Comparison of ENCODE assay signal across 8 cellular contexts in genomic region chr5:140966293-140967225, GRCh38. TPM values are rescaled to one million over a fixed set of nuclear protein-coding genes. Genes with fewer than 3 reads are reported as not detected.
DNase-seq lines count a peak whose midpoint lies in the region; ATAC-seq, FAIRE-seq and TF ChIP-seq lines count a peak whose summit lies in the region.

PCDHAC2 (plus strand) TSS chr5:140966476; CDS start chr5:140966767, 291 bp downstream.

- H3K18ac ChIP-seq in H1 (ENCODE audit: extremely low read depth, low read length), result peak within 1 kb of the TSS; percentile 49

- H2AFZ ChIP-seq in H1 (ENCODE audit: low read length), result peak within 1 kb of the TSS; percentile 61; the same call in 1 of the 2 replicates

- H3K4me2 ChIP-seq in H1 (ENCODE audit: insufficient read depth in 1 of 2, low read depth in 2 of 2, low read length in 2 of 2), result peak within 1 kb of the TSS; percentile 78 to 100

- peak within 1 kb of the TSS; percentile 73 for H4K8ac ChIP-seq in H1 (ENCODE audit: extremely low read depth, insufficient read depth, low read length)

- 0 out of 4 replicates have a peak, but pooled peaks of 1 of the 3 experiments have one; percentile 9 for TF ChIP-seq CTCF in H1 (IDR thresholded peaks at IDR 0.05; ENCODE audit: control extremely low read depth in 1 of 3, insufficient read depth in 1 of 3, low read depth in 1 of 3, low read length in 3 of 3)
- no peak for TF ChIP-seq CTCF in upper lobe of left lung (IDR thresholded peaks at IDR 0.05)

- H3K4ac ChIP-seq in H1 (replicated peaks; ENCODE audit: insufficient read length, low read depth, low read length), result no peak within 1 kb of the TSS

- peak within 1 kb of the TSS; percentile 25 for H3K14ac ChIP-seq in H1 (ENCODE audit: insufficient read length)

- H3K56ac ChIP-seq in H1 (replicated peaks; ENCODE audit: insufficient read length, low read depth, low read length), result no peak within 1 kb of the TSS

- no peak for FAIRE-seq in H1 (lab: Jason Lieb, UNC)

- H2BK120ac ChIP-seq in H1 (replicated peaks; ENCODE audit: low read depth, low read length), result no peak within 1 kb of the TSS

- H3K4me1 ChIP-seq in H1 (replicated peaks in 1 of 4; ENCODE audit: control insufficient read depth in 3 of 4, insufficient read depth in 4 of 4, low read length in 3 of 4) (peaks cover 2 to 15% (median 7%) of the 10 kb centered on the region in 4 experiments; a peak in 5 of 7 replicates), upper lobe of left lung (peaks cover 4 to 17% (median 12%) of the 10 kb centered on the region in 4 donors)

- TF ChIP-seq RAD21 in H1 (IDR thresholded peaks at IDR 0.05 in 1 of 2, conservative IDR thresholded peaks at IDR 0.05 in 1 of 2; ENCODE audit: low read depth in 2 of 2, low read length in 2 of 2), result 0 out of 4 replicates have a peak, but pooled peaks of 1 of the 2 experiments have one; percentile 3

- H4K5ac ChIP-seq in H1 (ENCODE audit: insufficient read length, low read depth, low read length), result no peak within 1 kb of the TSS

- ATAC-seq in upper lobe of left lung (ENCODE audit: low FRiP score in 2 of 2) (peak; percentile 76 to 82), HG02642 (IDR thresholded peaks at IDR 0.05; ENCODE audit: poor library complexity, unreplicated experiment) (no peak), GM21367 (IDR thresholded peaks at IDR 0.05; ENCODE audit: unreplicated experiment) (no peak)

- peaks cover 15% of the 10 kb centered on the region for H3K23me2 ChIP-seq in H1 (ENCODE audit: low read depth, low read length)

- peak within 1 kb of the TSS; percentile 57; the same call in 1 of the 2 replicates for H2BK5ac ChIP-seq in H1 (ENCODE audit: low read depth, low read length)

- TF ChIP-seq POLR2A in H1 (IDR thresholded peaks at IDR 0.05; ENCODE audit: control extremely low read depth in 1 of 2, low read depth in 2 of 2, low read length in 2 of 2), result peak in 1 of 2 experiments; percentile 15; a peak in 1 of 3 replicates
- peak in 1 of 4 donors; percentile 38 for TF ChIP-seq POLR2A in upper lobe of left lung (IDR thresholded peaks at IDR 0.05)

- peak within 1 kb of the TSS; percentile 67 for H4K91ac ChIP-seq in H1 (replicated peaks; ENCODE audit: insufficient read length, low read length)

- H3K27ac ChIP-seq in H1 (ENCODE audit: low read depth, low read length) (no peak within 1 kb of the TSS), upper lobe of left lung (peak within 1 kb of the TSS; percentile 50 to 80 (median 76))

- POLR2A ChIA-PET in H1 (lab: Charles Lee; ENCODE audit: partially characterized antibody), result interaction anchor here (0.8 to 13.7 kb wide), 10 partner anchors 10 to 91 kb away, joined by 3 to 123 read pairs (median 8); partner anchors contain the start of gene PCDHAC1

- peaks cover 2 to 27% (median 20%) of the 10 kb centered on the region in 4 experiments for H3K27me3 ChIP-seq in H1 (replicated peaks in 1 of 4; ENCODE audit: control insufficient read depth in 3 of 4, extremely low read depth in 1 of 4, insufficient read depth in 3 of 4, low read length in 3 of 4)
- H3K27me3 ChIP-seq in upper lobe of left lung, result no peaks in the 10 kb centered on the region

- peaks cover 0 to 3% of the 10 kb centered on the region in 2 experiments; a peak in 1 of 4 replicates for H3K79me2 ChIP-seq in H1 (ENCODE audit: control insufficient read depth in 1 of 2, insufficient read depth in 2 of 2, low read length in 2 of 2)

- H3K23ac ChIP-seq in H1 (ENCODE audit: insufficient read length), result no peak within 1 kb of the TSS

- DNase-seq in ELF-1 (ENCODE audit: low read depth, low spot score), result peak; percentile 87
- DNase-seq in NCI-H510A treated with DMSO at 0.1 percent for 48 hours (lab: John Stamatoyannopoulos, UW), result peak; percentile 61
- DNase-seq in H1 (ENCODE audit: low read depth in 1 of 2, low spot score in 2 of 2), result peak in 1 of 2 experiments; percentile 83
- peak; percentile 11 to 31 for DNase-seq in lung microvascular endothelial cell (ENCODE audit: low read depth in 2 of 2)
- DNase-seq in upper lobe of left lung, result peak; percentile 58 to 91
- no peak for DNase-seq in T1000 (lab: John Stamatoyannopoulos, UW)

- H3K9me3 ChIP-seq in H1 (ENCODE audit: insufficient read depth in 2 of 2, low read depth in 1 of 2, low read length in 1 of 2), result no peaks in the 10 kb centered on the region
- no peaks in the 10 kb centered on the region for H3K9me3 ChIP-seq in upper lobe of left lung

- H3K36me3 ChIP-seq in H1 (ENCODE audit: control insufficient read depth in 2 of 4, insufficient read depth in 4 of 4, low read length in 3 of 4), result no peaks in the 10 kb centered on the region
- H3K36me3 ChIP-seq in upper lobe of left lung, result no peaks in the 10 kb centered on the region

- H2AK5ac ChIP-seq in H1 (ENCODE audit: low read depth, low read length), result no peak within 1 kb of the TSS

- peak within 1 kb of the TSS; percentile 35; the same call in 1 of the 2 replicates for H2BK20ac ChIP-seq in H1 (ENCODE audit: low read length)

- H2BK15ac ChIP-seq in H1 (ENCODE audit: low read length), result peak within 1 kb of the TSS; percentile 63; the same call in 1 of the 2 replicates

- H3K4me3 ChIP-seq in H1 (ENCODE audit: extremely low read depth in 1 of 4, insufficient read depth in 2 of 4, low read depth in 3 of 4, low read length in 4 of 4) (peak within 1 kb of the TSS; percentile 76 to 96 (median 92)), upper lobe of left lung (peak within 1 kb of the TSS; percentile 45 to 71 (median 58))

- TF ChIP-seq EP300 in H1 (IDR thresholded peaks at IDR 0.05; ENCODE audit: borderline replicate concordance in 1 of 2, low read depth in 2 of 2, low read length in 2 of 2) (peak in 1 of 2 experiments; percentile 44; a peak in 1 of 3 replicates), upper lobe of left lung (IDR thresholded peaks at IDR 0.05) (no peak)

- H2BK12ac ChIP-seq in H1 (ENCODE audit: low read depth, low read length), result peak within 1 kb of the TSS; percentile 93

- CTCF ChIA-PET in H1 (lab: Charles Lee; ENCODE audit: partially characterized antibody), result interaction anchor here (0.6 to 5.7 kb wide), 23 partner anchors 10 to 548 kb away, joined by 3 to 56 read pairs (median 8); partner anchors contain the start of genes PCDHA12, PCDHA13 and PCDHAC1

- H3K9ac ChIP-seq in H1 (replicated peaks in 1 of 4; ENCODE audit: extremely low read depth in 1 of 4, low read depth in 3 of 4, low read length in 3 of 4), result peak within 1 kb of the TSS; percentile 43 to 73 (median 60)

- peaks cover 9 to 16% of the 10 kb centered on the region in 2 experiments for H4K20me1 ChIP-seq in H1 (replicated peaks in 1 of 2; ENCODE audit: control insufficient read depth in 1 of 2, insufficient read depth in 2 of 2, low read length in 2 of 2)

- H3K79me1 ChIP-seq in H1 (ENCODE audit: low read depth, low read length), result no peaks in the 10 kb centered on the region

- 1% methylated on average over 68 of the region's 80 CpGs; no CpG with 5 or more reads in 1 of the 2 experiments for WGBS in H1 (ENCODE audit: extremely low coverage in 1 of 2, insufficient coverage in 1 of 2, insufficient read length in 1 of 2, insufficient replicate concordance in 2 of 2, low coverage in 1 of 2, low lambda C conversion rate in 2 of 2, missing lambda C conversion rate in 1 of 2), 2 experiments
- WGBS in upper lobe of left lung, 2 donors, result 2 to 5% methylated on average over 13 to 43 of the region's 80 CpGs

TF ChIP-seq in H1, 55 proteins besides CTCF, POLR2A, EP300 and RAD21 (continues in another document):
- no peak for TF ChIP-seq TEAD4 (IDR thresholded peaks at IDR 0.05; ENCODE audit: low read depth, low read length)
- no peak for TF ChIP-seq TCF12 (IDR thresholded peaks at IDR 0.05; ENCODE audit: low read depth, low read length)
- no peak for TF ChIP-seq SAP30 (IDR thresholded peaks at IDR 0.05; ENCODE audit: insufficient read depth, insufficient replicate concordance, low read length)
- no peak; the same call in 1 of the 2 replicates for TF ChIP-seq GABPA (IDR thresholded peaks at IDR 0.05; ENCODE audit: borderline replicate concordance, insufficient read depth, low read length)
- TF ChIP-seq TAF7 (optimal IDR thresholded peaks at IDR 0.05; ENCODE audit: borderline replicate concordance, low read depth, low read length), result no peak
- TF ChIP-seq SIRT6 (IDR thresholded peaks at IDR 0.05; ENCODE audit: low read length), result no peak
- peak; percentile 42 for TF ChIP-seq EZH2 (IDR thresholded peaks at IDR 0.05; ENCODE audit: low read depth, low read length, severe bottlenecking)
- TF ChIP-seq HDAC2 (IDR thresholded peaks at IDR 0.05; ENCODE audit: borderline replicate concordance in 1 of 2, low read depth in 2 of 2, low read length in 2 of 2), result peak in 1 of 2 experiments; percentile 39; a peak in 1 of 4 replicates
- no peak for TF ChIP-seq CEBPB (IDR thresholded peaks at IDR 0.05; ENCODE audit: low read depth, low read length)
- peak; percentile 94 for TF ChIP-seq RBBP5 (IDR thresholded peaks at IDR 0.05; ENCODE audit: borderline replicate concordance, low read depth, low read length)
- peak; percentile 57 for TF ChIP-seq MAX (IDR thresholded peaks at IDR 0.05)
- TF ChIP-seq CBX5 (IDR thresholded peaks at IDR 0.05; ENCODE audit: low read depth, low read length), result no peak
- TF ChIP-seq NRF1 (IDR thresholded peaks at IDR 0.05; ENCODE audit: low read depth, low read length), result no peak
- TF ChIP-seq CHD1 (IDR thresholded peaks at IDR 0.05; ENCODE audit: low read depth, low read length), result no peak

RNA-seq across cellular contexts. Expression of gene PCDHAC2, which starts in this region (rescaled TPM):
- 3.7 and 4.9 TPM in 2 replicates for total RNA-seq in H1 (2021; fragmentation: NEBNext Ultra II Directional; extraction: Animal tissue kit (Norgen Biotek cat#: 25700))
- polyA plus RNA-seq in H1 (2011; rRNA removed), result 4.6 and 5.0 TPM in 2 replicates
- 3.9 TPM for polyA plus RNA-seq in H1 (2011; cell fraction: cytosol; rRNA removed)
- 6.7 TPM for polyA plus RNA-seq in H1 (2011; cell fraction: nucleus; rRNA removed)
- polyA plus RNA-seq in H1 (2012, experiment 1 of 2), result 1.9 to 4.4 TPM (median 3.2 TPM) in 4 replicates
- 0.70 TPM for polyA plus RNA-seq in H1 (2012, experiment 2 of 2)
- 20.4 TPM for polyA plus RNA-seq in H1 (2013, experiment 1 of 2)
- 23.0 TPM for polyA plus RNA-seq in H1 (2013, experiment 2 of 2)
- polyA minus RNA-seq in H1 (2011; rRNA and poly(A)+ RNA removed), result 16.8 and 20.7 TPM in 2 replicates
- 8.4 TPM for polyA minus RNA-seq in H1 (2011; cell fraction: cytosol; rRNA and poly(A)+ RNA removed)
- polyA minus RNA-seq in H1 (2011; cell fraction: nucleus; rRNA and poly(A)+ RNA removed), result 26.9 TPM
- 0.20 and 0.22 TPM in 2 replicates for total RNA-seq in lung microvascular endothelial cell
- total RNA-seq in upper lobe of left lung, result 10 to 100 TPM in 4 of 6 donors, 1 to 10 TPM in 2; 5.4 to 23.0 (median 10.6) TPM

Comparison
In these comparisons a context has a peak if more than half of its experiments do, and no peak if none do; other contexts are left out.
1. Peak in DNase-seq in lung microvascular endothelial cell; RNA of the gene not detected or under 1 TPM.
2. ATAC-seq: peak in upper lobe of left lung (2 of 2); none in HG02642 (single experiment) and GM21367 (single experiment).